In genomic region chrX:15438332-15438731, GRCh38 we compare ENCODE assay signal across 15 cellular contexts. TPM values are rescaled to one million over a fixed set of nuclear protein-coding genes. Genes with fewer than 3 reads are reported as not detected.
DNase-seq lines count a peak whose midpoint lies in the region; ATAC-seq, FAIRE-seq and TF ChIP-seq lines count a peak whose summit lies in the region.
"Had no signal": no experiment of that assay in that cellular context is flagged by ENCODE, and none has a peak within 500 bp of the region (broad histone marks: within the 10 kb centered on the region; RNA-seq: fewer than 3 reads in every experiment).

No MANE protein-coding gene starts in this region.

- TF ChIP-seq POLR2A in right lobe of liver (IDR thresholded peaks at IDR 0.05) (no peak), HepG2 (IDR thresholded peaks at IDR 0.05; ENCODE audit: insufficient read depth in 1 of 2, low read depth in 2 of 2, low read length in 2 of 2) (no peak), esophagus squamous epithelium (IDR thresholded peaks at IDR 0.05) (no peak)

- TF ChIP-seq CTCF in right lobe of liver (IDR thresholded peaks at IDR 0.05) = no peak
- TF ChIP-seq CTCF in HepG2 (CRISPR knock-in tag; IDR thresholded peaks at IDR 0.05) = no peak
- no peak for TF ChIP-seq CTCF in esophagus squamous epithelium (IDR thresholded peaks at IDR 0.05)

- intact Hi-C loops in right lobe of liver (cut with DNase I) (no loop called here), HepG2 (cut with micrococcal nuclease; ENCODE audit: unreplicated experiment) (no loop called here), esophagus squamous epithelium (cut with DNase I) (no loop called here)

- POLR2A ChIA-PET in HepG2 (lab: Yijun Ruan, JAX) = no interaction called here

- DNase-seq in right lobe of liver (no peak), HepG2 (ENCODE audit: low spot score) (no peak), esophagus squamous epithelium (lab: John Stamatoyannopoulos, UW) (no peak), H4 (ENCODE audit: low spot score) (no peak), NCI-H187 (lab: John Stamatoyannopoulos, UW) (no peak)
- no peak for DNase-seq in activated CD8-positive, alpha-beta memory T cell treated with anti-CD3 and anti-CD28 coated beads, Interleukin-2, amount 50 U/mL, for 4 hours
- DNase-seq: amygdala, foreskin keratinocyte, KG1, substantia nigra had no signal

- no peak overlapping the region for H3K4me2 ChIP-seq in HepG2 (ENCODE audit: low read depth, low read length)

- H3K4me1 ChIP-seq in right lobe of liver (peaks cover 0 to 16% (median 0%) of the 10 kb centered on the region in 4 donors), HepG2 (ENCODE audit: insufficient read depth, low read length) (no peaks in the 10 kb centered on the region), esophagus squamous epithelium (no peaks in the 10 kb centered on the region)
- H3K4me1 ChIP-seq: foreskin keratinocyte had no signal

- CTCF ChIA-PET in HepG2 (lab: Yijun Ruan, JAX; ENCODE audit: low intra/inter-chr PET ratio, low total read pairs) = no interaction called here

- H2AFZ ChIP-seq in HepG2 (ENCODE audit: low read length) = no peak overlapping the region

- TF ChIP-seq EP300 in HepG2 (IDR thresholded peaks at IDR 0.05; ENCODE audit: low read depth in 2 of 2, low read length in 2 of 2) (no peak), HepG2 (CRISPR knock-in tag; IDR thresholded peaks at IDR 0.05; ENCODE audit: borderline replicate concordance) (no peak)

- no TSS peak for BruUV-seq in HepG2 (replicated peaks; lab: Mats Ljungman, UMichigan)

- in situ Hi-C loops in HepG2 (cut with HindIII; ENCODE audit: extremely low pct_ligation_motif_present, low pct_unique_long_range_greater_than_20kb) = no loop called here

- H3K36me3 ChIP-seq in right lobe of liver (no peaks in the 10 kb centered on the region), HepG2 (replicated peaks in 1 of 2; ENCODE audit: control insufficient read depth in 1 of 2, insufficient read depth in 2 of 2, low read length in 2 of 2) (no peaks in the 10 kb centered on the region), esophagus squamous epithelium (no peaks in the 10 kb centered on the region)

- ATAC-seq in right lobe of liver (peak in 3 of 4 donors; percentile 21 to 63 (median 36)), HepG2 (no peak), GM21825 (IDR thresholded peaks at IDR 0.05; ENCODE audit: unreplicated experiment) (peak; percentile 93), HG03442 (IDR thresholded peaks at IDR 0.05; ENCODE audit: unreplicated experiment) (peak; percentile 91)
- ATAC-seq: foreskin keratinocyte had no signal

- no peak for TF ChIP-seq RAD21 in HepG2 (CRISPR knock-in tag; IDR thresholded peaks at IDR 0.05)

- no peak for FAIRE-seq in HepG2 (lab: Jason Lieb, UNC)
- FAIRE-seq: D721Med, islet of Langerhans had no signal

- no peak overlapping the region for H3K4me3 ChIP-seq in right lobe of liver
- H3K4me3 ChIP-seq in HepG2 (replicated peaks in 1 of 3; ENCODE audit: insufficient read depth in 1 of 3, low read depth in 2 of 3, low read length in 3 of 3) = no peak overlapping the region
- no peak overlapping the region for H3K4me3 ChIP-seq in esophagus squamous epithelium

- H3K9me3 ChIP-seq in right lobe of liver = no peaks in the 10 kb centered on the region
- H3K9me3 ChIP-seq in HepG2 (ENCODE audit: low read length) = no peaks in the 10 kb centered on the region
- no peaks in the 10 kb centered on the region for H3K9me3 ChIP-seq in esophagus squamous epithelium

- H3K9ac ChIP-seq in HepG2 (ENCODE audit: insufficient read depth, low read depth, low read length) = no peak overlapping the region

- H3K27ac ChIP-seq in right lobe of liver = peak overlapping the region in 1 of 3 donors; percentile 15
- no peak overlapping the region for H3K27ac ChIP-seq in HepG2 (ENCODE audit: extremely low read length, insufficient read depth, low read length)
- no peak overlapping the region for H3K27ac ChIP-seq in esophagus squamous epithelium
- H3K27ac ChIP-seq: 22Rv1, foreskin keratinocyte had no signal

- WGBS in right lobe of liver (ENCODE audit: insufficient coverage, low coverage, low lambda C conversion rate, missing lambda C conversion rate) = 85% methylated on average over 2 of the region's 3 CpGs
- WGBS in HepG2 (ENCODE audit: low lambda C conversion rate) = 100% methylated on average over 1 of the region's 3 CpGs
- WGBS in esophagus squamous epithelium, 2 donors = 81 to 100% methylated on average over 3 of the region's 3 CpGs

- no peaks in the 10 kb centered on the region for H4K20me1 ChIP-seq in HepG2 (ENCODE audit: insufficient read depth, low read length)

- no peaks in the 10 kb centered on the region for H3K27me3 ChIP-seq in right lobe of liver
- no peaks in the 10 kb centered on the region for H3K27me3 ChIP-seq in HepG2 (ENCODE audit: control insufficient read depth in 1 of 2, insufficient read depth in 2 of 2, low read length in 2 of 2)
- H3K27me3 ChIP-seq in esophagus squamous epithelium = no peaks in the 10 kb centered on the region
- H3K27me3 ChIP-seq: foreskin keratinocyte had no signal

- H3K79me2 ChIP-seq in HepG2 (ENCODE audit: insufficient read depth, low read length) = no peaks in the 10 kb centered on the region

TF ChIP-seq in HepG2, 621 proteins besides CTCF, POLR2A, EP300 and RAD21 (continues in another document):
- TF ChIP-seq ESRRA (CRISPR knock-in tag; IDR thresholded peaks at IDR 0.05; ENCODE audit: low read depth) = no peak
- no peak for TF ChIP-seq SCMH1 (CRISPR knock-in tag; IDR thresholded peaks at IDR 0.05; ENCODE audit: borderline replicate concordance)
- TF ChIP-seq MIXL1 (CRISPR knock-in tag; IDR thresholded peaks at IDR 0.05) = no peak
- TF ChIP-seq ZNF652 (CRISPR knock-in tag; IDR thresholded peaks at IDR 0.05; ENCODE audit: borderline replicate concordance, low read depth) = no peak
- TF ChIP-seq KAT8 (CRISPR knock-in tag; IDR thresholded peaks at IDR 0.05) = no peak
- no peak for TF ChIP-seq ZNF569 (CRISPR knock-in tag; IDR thresholded peaks at IDR 0.05; ENCODE audit: borderline replicate concordance)

RNA-seq across cellular contexts. Expression of gene VEGFD, which starts 54.1 kb away (rescaled TPM):
- total RNA-seq in right lobe of liver (under 1 TPM; 0.22 to 0.49 (median 0.33) TPM), HepG2 (2016; rRNA removed; fragmentation: Illumina TruSeq; extraction: Trizol) (0.27 and 0.35 TPM in 2 replicates), esophagus squamous epithelium (1 to 10 TPM in 1 of 4 donors, under 1 TPM in 3; 0.13 to 1.1 (median 0.48) TPM)
- total RNA-seq in HepG2 (2016; cell fraction: cytosol; rRNA removed; fragmentation: Illumina TruSeq; extraction: Trizol; ENCODE audit: low read depth) = 0.35 and 0.61 TPM in 2 replicates
- 0.30 TPM in 1 of 2 replicates, not detected in the other for total RNA-seq in HepG2 (2016; cell fraction: insoluble cytoplasmic fraction; rRNA removed; fragmentation: Illumina TruSeq; extraction: Trizol)
- total RNA-seq in HepG2 (2016; cell fraction: membrane; rRNA removed; fragmentation: Illumina TruSeq; extraction: Trizol) = 0.14 TPM in 1 of 2 replicates, not detected in the other
- total RNA-seq in HepG2 (2016; cell fraction: nucleus; rRNA removed; fragmentation: Illumina TruSeq; extraction: Trizol) = 0.31 and 1.0 TPM in 2 replicates
- polyA plus RNA-seq in HepG2 (2011; rRNA removed) = 0.11 and 0.34 TPM in 2 replicates
- 0.04 and 0.21 TPM in 2 replicates for polyA plus RNA-seq in HepG2 (2011; cell fraction: cytosol; rRNA removed)
- polyA plus RNA-seq in HepG2 (2011; cell fraction: nucleus; rRNA removed) = 0.48 and 0.87 TPM in 2 replicates
- polyA plus RNA-seq in HepG2 (2012) = 0.25 and 0.30 TPM in 2 replicates
- 0.14 TPM in 1 of 2 replicates, not detected in the other for polyA plus RNA-seq in HepG2 (2016; cell fraction: cytosol; fragmentation: Illumina TruSeq; extraction: Trizol; ENCODE audit: low read depth)
- not detected in 2 replicates for polyA plus RNA-seq in HepG2 (2016; cell fraction: insoluble cytoplasmic fraction; fragmentation: Illumina TruSeq; extraction: Trizol; ENCODE audit: low read depth)
- 0.13 TPM in 1 of 2 replicates, not detected in the other for polyA plus RNA-seq in HepG2 (2016; cell fraction: membrane; fragmentation: Illumina TruSeq; extraction: Trizol; ENCODE audit: low read depth)
- polyA plus RNA-seq in HepG2 (2016; cell fraction: nucleus; fragmentation: Illumina TruSeq; extraction: Trizol; ENCODE audit: insufficient read depth, low read depth) = 1.1 and 3.1 TPM in 2 replicates
- polyA minus RNA-seq in HepG2 (2011; rRNA and poly(A)+ RNA removed; ENCODE audit: low replicate concordance) = 0.56 TPM in 1 of 2 replicates, not detected in the other
- polyA minus RNA-seq in HepG2 (2011; cell fraction: cytosol; rRNA and poly(A)+ RNA removed) = not detected in 2 replicates
- polyA minus RNA-seq in HepG2 (2011; cell fraction: nucleus; rRNA and poly(A)+ RNA removed) = 0.52 and 0.62 TPM in 2 replicates
- 0.23 and 0.86 TPM in 2 replicates for total RNA-seq in H4 (2014; rRNA removed; shearing (Covaris generic))
- total RNA-seq: foreskin keratinocyte had no signal
- polyA plus RNA-seq: foreskin keratinocyte had no signal

RNA-seq across cellular contexts. Expression of gene PIR, which starts 54.8 kb away (rescaled TPM):
- 10 to 100 TPM; 13.3 to 42.1 (median 23.1) TPM for total RNA-seq in right lobe of liver
- total RNA-seq in HepG2 (2016; rRNA removed; fragmentation: Illumina TruSeq; extraction: Trizol) = 38.0 and 53.3 TPM in 2 replicates
- 14.2 and 15.4 TPM in 2 replicates for total RNA-seq in HepG2 (2016; cell fraction: cytosol; rRNA removed; fragmentation: Illumina TruSeq; extraction: Trizol; ENCODE audit: low read depth)
- total RNA-seq in HepG2 (2016; cell fraction: insoluble cytoplasmic fraction; rRNA removed; fragmentation: Illumina TruSeq; extraction: Trizol) = 38.2 and 51.8 TPM in 2 replicates
- 14.3 and 19.0 TPM in 2 replicates for total RNA-seq in HepG2 (2016; cell fraction: membrane; rRNA removed; fragmentation: Illumina TruSeq; extraction: Trizol)
- total RNA-seq in HepG2 (2016; cell fraction: nucleus; rRNA removed; fragmentation: Illumina TruSeq; extraction: Trizol) = 16.5 and 17.3 TPM in 2 replicates
- polyA plus RNA-seq in HepG2 (2011; rRNA removed) = 7.7 and 12.2 TPM in 2 replicates
- polyA plus RNA-seq in HepG2 (2011; cell fraction: cytosol; rRNA removed) = 8.5 and 9.1 TPM in 2 replicates
- 2.2 and 3.0 TPM in 2 replicates for polyA plus RNA-seq in HepG2 (2011; cell fraction: nucleus; rRNA removed)
- 15.9 and 17.9 TPM in 2 replicates for polyA plus RNA-seq in HepG2 (2012)
- 12.3 and 13.7 TPM in 2 replicates for polyA plus RNA-seq in HepG2 (2016; cell fraction: cytosol; fragmentation: Illumina TruSeq; extraction: Trizol; ENCODE audit: low read depth)
- 47.9 and 50.6 TPM in 2 replicates for polyA plus RNA-seq in HepG2 (2016; cell fraction: insoluble cytoplasmic fraction; fragmentation: Illumina TruSeq; extraction: Trizol; ENCODE audit: low read depth)
- polyA plus RNA-seq in HepG2 (2016; cell fraction: membrane; fragmentation: Illumina TruSeq; extraction: Trizol; ENCODE audit: low read depth) = 14.0 and 14.3 TPM in 2 replicates
- polyA plus RNA-seq in HepG2 (2016; cell fraction: nucleus; fragmentation: Illumina TruSeq; extraction: Trizol; ENCODE audit: insufficient read depth, low read depth) = 18.1 and 26.3 TPM in 2 replicates
- 3.3 and 25.0 TPM in 2 replicates for polyA minus RNA-seq in HepG2 (2011; rRNA and poly(A)+ RNA removed; ENCODE audit: low replicate concordance)
- 3.9 and 4.1 TPM in 2 replicates for polyA minus RNA-seq in HepG2 (2011; cell fraction: cytosol; rRNA and poly(A)+ RNA removed)
- polyA minus RNA-seq in HepG2 (2011; cell fraction: nucleus; rRNA and poly(A)+ RNA removed) = 5.3 and 6.8 TPM in 2 replicates
- total RNA-seq in esophagus squamous epithelium = 10 to 100 TPM; 22.1 to 56.3 (median 32.5) TPM
- 117 and 126 TPM in 2 replicates for total RNA-seq in H4 (2014; rRNA removed; shearing (Covaris generic))
